ENCODE assay signal across 22 cellular contexts in the genomic region with DNA sequence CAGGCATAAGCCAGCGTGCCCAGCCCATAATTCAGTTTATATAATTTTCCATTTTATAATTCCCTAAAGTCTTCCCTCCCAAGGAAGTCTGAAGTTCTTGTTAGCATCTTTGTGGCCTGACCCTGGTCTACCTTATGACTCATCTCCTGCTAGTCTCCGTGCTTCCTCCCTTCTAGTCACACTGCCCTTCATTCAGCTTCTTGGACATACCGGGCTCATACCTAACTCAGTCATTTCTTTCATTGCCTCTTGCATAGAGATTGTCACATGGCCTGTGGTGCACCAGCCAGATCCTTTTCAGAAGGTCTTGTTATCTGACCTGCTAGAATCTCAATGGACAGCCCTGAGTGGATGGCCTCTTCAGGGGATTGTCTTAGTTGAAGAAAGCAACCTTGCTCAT. TPM values are rescaled to one million over a fixed set of nuclear protein-coding genes. Genes with fewer than 3 reads are reported as not detected.
DNase-seq lines count a peak whose midpoint lies in the region; ATAC-seq and TF ChIP-seq lines count a peak whose summit lies in the region.
"Had no signal": no experiment of that assay in that cellular context is flagged by ENCODE, and none has a peak within 500 bp of the region (broad histone marks: within the 10 kb centered on the region; RNA-seq: fewer than 3 reads in every experiment).

No MANE protein-coding gene starts in this region.

- intact Hi-C loops in MCF 10A (cut with micrococcal nuclease), result no loop called here
- intact Hi-C loops in breast epithelium (cut with DNase I; ENCODE audit: low total_unique reads), result no loop called here
- intact Hi-C loops in testis (cut with DNase I; ENCODE audit: low total_unique reads), result loop anchor here (10.0 kb wide), 1 partner anchor 58 kb away; no protein-coding TSS in a partner anchor

- H3K36me3 Mint-ChIP-seq in MCF 10A (ENCODE audit: insufficient read depth, unreplicated experiment), result no peaks in the 10 kb centered on the region
- H3K36me3 Mint-ChIP-seq: CD14-positive monocyte, IgD-negative memory B cell, type B pancreatic cell had no signal

- H3K4me1 Mint-ChIP-seq in MCF 10A (ENCODE audit: insufficient read depth, unreplicated experiment), result peaks cover 5% of the 10 kb centered on the region
- H3K4me1 Mint-ChIP-seq: IgD-negative memory B cell, neural crest cell had no signal

- TF ChIP-seq CTCF in MCF 10A (IDR thresholded peaks at IDR 0.05; ENCODE audit: unreplicated experiment), result no peak
- TF ChIP-seq CTCF in breast epithelium (IDR thresholded peaks at IDR 0.05), result no peak
- no peak for TF ChIP-seq CTCF in fibroblast of the aortic adventitia (IDR thresholded peaks at IDR 0.05; ENCODE audit: insufficient read depth, low read length)
- TF ChIP-seq CTCF in testis (IDR thresholded peaks at IDR 0.05), result no peak

- DNase-seq in MCF 10A (ENCODE audit: unreplicated experiment) (peak; percentile 25), breast epithelium (ENCODE audit: low spot score in 2 of 2) (no peak), fibroblast of the aortic adventitia (ENCODE audit: low read depth) (peak; percentile 26), testis (no peak), cerebellar nuclear complex (lab: John Stamatoyannopoulos, UW) (no peak)
- no peak for DNase-seq in activated CD8-positive, alpha-beta memory T cell treated with anti-CD3 and anti-CD28 coated beads, Interleukin-2, amount 50 U/mL, for 4 hours
- DNase-seq: activated CD4-positive, alpha-beta T cell treated with anti-CD3 and anti-CD28 coated beads, Interleukin-2, amount 10 ng/mL, durations not matched to agents 24 days and 14 days; activated CD8-positive, alpha-beta memory T cell treated with anti-CD3 and anti-CD28 coated beads, Interleukin-2, amount 50 U/mL, for 48 hours; DMS79 treated with DMSO at 0.1 percent for 48 hours; erythroblast; hypothalamus; midbrain; NCI-H1417 had no signal

- H3K27ac Mint-ChIP-seq in MCF 10A (ENCODE audit: low read depth, unreplicated experiment), result no peak overlapping the region
- H3K27ac Mint-ChIP-seq: activated CD4-positive, alpha-beta T cell treated with anti-CD3 and anti-CD28 coated beads, Interleukin-2, amount 10 ng/mL, durations not matched to agents 24 days and 14 days; CD14-positive monocyte; dendritic cell treated with granulocyte-macrophage colony-stimulating factor and Interleukin-4, amounts not matched to agents 40 ng/mL and 50 ng/mL, for 4 days; IgD-negative memory B cell; stimulated activated naive CD8-positive, alpha-beta T cell treated with anti-CD3 and anti-CD28 coated beads, Interleukin-15, Interleukin-2, amounts not matched to agents 100 ng/mL and 50 ng/mL, for 24 hours; type B pancreatic cell had no signal

- ATAC-seq in SK-N-SH treated with all-trans-retinoic acid at 6 μM for 48 hours (peak; percentile 18; the same call in 1 of the 3 replicates), HG02678 (IDR thresholded peaks at IDR 0.05; ENCODE audit: unreplicated experiment) (no peak)

- no peaks in the 10 kb centered on the region for H3K27me3 Mint-ChIP-seq in MCF 10A (ENCODE audit: insufficient read depth, unreplicated experiment)
- H3K27me3 Mint-ChIP-seq: dendritic cell treated with granulocyte-macrophage colony-stimulating factor and Interleukin-4, amounts not matched to agents 40 ng/mL and 50 ng/mL, for 4 days; type B pancreatic cell had no signal

- H3K27ac ChIP-seq in breast epithelium (no peak overlapping the region), testis (no peak overlapping the region)
- H3K27ac ChIP-seq: right atrium auricular region had no signal

- 89 to 96% methylated on average over 3 of the region's 3 CpGs for WGBS in testis, 2 donors

- POLR2A ChIA-PET in MCF 10A (lab: Yijun Ruan, JAX), result interaction anchor here (0.6 kb wide), 1 partner anchor 10 kb away, joined by 4 read pairs; no protein-coding TSS in a partner anchor

- H3K4me1 ChIP-seq in breast epithelium (no peaks in the 10 kb centered on the region), testis (no peaks in the 10 kb centered on the region)
- H3K4me1 ChIP-seq: right atrium auricular region had no signal

- BruUV-seq in MCF 10A (replicated peaks; lab: Mats Ljungman, UMichigan), result no TSS peak

- CTCF ChIA-PET in MCF 10A (lab: Yijun Ruan, JAX), result no interaction called here

- H3K4me3 Mint-ChIP-seq in MCF 10A (ENCODE audit: unreplicated experiment), result no peak overlapping the region
- H3K4me3 Mint-ChIP-seq: activated CD4-positive, alpha-beta T cell treated with anti-CD3 and anti-CD28 coated beads, Interleukin-2, amount 10 ng/mL, durations not matched to agents 24 days and 14 days; CD14-positive monocyte; dendritic cell treated with granulocyte-macrophage colony-stimulating factor and Interleukin-4, amounts not matched to agents 40 ng/mL and 50 ng/mL, for 4 days; IgD-negative memory B cell; neural crest cell; stimulated activated naive CD8-positive, alpha-beta T cell treated with anti-CD3 and anti-CD28 coated beads, Interleukin-15, Interleukin-2, amounts not matched to agents 100 ng/mL and 50 ng/mL, for 24 hours; type B pancreatic cell had no signal

- no peaks in the 10 kb centered on the region for H3K9me3 ChIP-seq in breast epithelium
- H3K9me3 ChIP-seq in testis, result no peaks in the 10 kb centered on the region
- H3K9me3 ChIP-seq: right atrium auricular region had no signal

- TF ChIP-seq POLR2A in breast epithelium (IDR thresholded peaks at IDR 0.05) (no peak), testis (IDR thresholded peaks at IDR 0.05) (no peak)

- H3K4me3 ChIP-seq in breast epithelium (no peak overlapping the region), fibroblast of the aortic adventitia (ENCODE audit: low read depth, low read length) (no peak overlapping the region), testis (no peak overlapping the region)
- H3K4me3 ChIP-seq: right atrium auricular region had no signal

- H3K36me3 ChIP-seq in breast epithelium (no peaks in the 10 kb centered on the region), testis (ENCODE audit: low read depth, missing control alignments) (no peaks in the 10 kb centered on the region)
- H3K36me3 ChIP-seq: right atrium auricular region had no signal

- H3K9me3 Mint-ChIP-seq in MCF 10A (ENCODE audit: unreplicated experiment), result no peaks in the 10 kb centered on the region
- H3K9me3 Mint-ChIP-seq: activated CD4-positive, alpha-beta T cell treated with anti-CD3 and anti-CD28 coated beads, Interleukin-2, amount 10 ng/mL, durations not matched to agents 24 days and 14 days; dendritic cell treated with granulocyte-macrophage colony-stimulating factor and Interleukin-4, amounts not matched to agents 40 ng/mL and 50 ng/mL, for 4 days; stimulated activated naive CD8-positive, alpha-beta T cell treated with anti-CD3 and anti-CD28 coated beads, Interleukin-15, Interleukin-2, amounts not matched to agents 100 ng/mL and 50 ng/mL, for 24 hours; type B pancreatic cell had no signal

- H3K27me3 ChIP-seq in breast epithelium (no peaks in the 10 kb centered on the region), testis (no peaks in the 10 kb centered on the region)
- H3K27me3 ChIP-seq: right atrium auricular region had no signal

TF ChIP-seq in SK-N-SH treated with all-trans-retinoic acid at 6 μM for 48 hours, 23 proteins besides CTCF, POLR2A, EP300 and RAD21:
- no peak for TF ChIP-seq ARNTL (CRISPR knock-in tag; IDR thresholded peaks at IDR 0.05; ENCODE audit: borderline replicate concordance, low read depth)
- no peak for TF ChIP-seq ZFP30 (CRISPR knock-in tag; IDR thresholded peaks at IDR 0.05)
- no peak for TF ChIP-seq ISL1 (CRISPR knock-in tag; IDR thresholded peaks at IDR 0.05)
- TF ChIP-seq, protein P1, sequence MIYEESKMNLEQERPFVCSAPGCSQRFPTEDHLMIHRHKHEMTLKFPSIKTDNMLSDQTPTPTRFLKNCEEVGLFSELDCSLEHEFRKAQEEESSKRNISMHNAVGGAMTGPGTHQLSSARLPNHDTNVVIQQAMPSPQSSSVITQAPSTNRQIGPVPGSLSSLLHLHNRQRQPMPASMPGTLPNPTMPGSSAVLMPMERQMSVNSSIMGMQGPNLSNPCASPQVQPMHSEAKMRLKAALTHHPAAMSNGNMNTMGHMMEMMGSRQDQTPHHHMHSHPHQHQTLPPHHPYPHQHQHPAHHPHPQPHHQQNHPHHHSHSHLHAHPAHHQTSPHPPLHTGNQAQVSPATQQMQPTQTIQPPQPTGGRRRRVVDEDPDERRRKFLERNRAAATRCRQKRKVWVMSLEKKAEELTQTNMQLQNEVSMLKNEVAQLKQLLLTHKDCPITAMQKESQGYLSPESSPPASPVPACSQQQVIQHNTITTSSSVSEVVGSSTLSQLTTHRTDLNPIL (CRISPR knock-in tag; IDR thresholded peaks at IDR 0.05; ENCODE audit: low read depth), result no peak
- no peak for TF ChIP-seq ZNF565 (CRISPR knock-in tag; conservative IDR thresholded peaks at IDR 0.05; ENCODE audit: low read depth)
- no peak for TF ChIP-seq SNAI2 (CRISPR knock-in tag; IDR thresholded peaks at IDR 0.05)
- TF ChIP-seq ZC3H10 (CRISPR knock-in tag; IDR thresholded peaks at IDR 0.05), result no peak
- no peak for TF ChIP-seq ZFP3 (CRISPR knock-in tag; IDR thresholded peaks at IDR 0.05)
- TF ChIP-seq PPARA (CRISPR knock-in tag; IDR thresholded peaks at IDR 0.05; ENCODE audit: borderline replicate concordance), result no peak
- no peak for TF ChIP-seq CSDC2 (CRISPR knock-in tag; IDR thresholded peaks at IDR 0.05)
- TF ChIP-seq GLIS3 (CRISPR knock-in tag; IDR thresholded peaks at IDR 0.05), result no peak
- TF ChIP-seq RARB (CRISPR knock-in tag; IDR thresholded peaks at IDR 0.05), result no peak
- TF ChIP-seq TCF4 (CRISPR knock-in tag; IDR thresholded peaks at IDR 0.05; ENCODE audit: borderline replicate concordance), result no peak
- no peak for TF ChIP-seq ZNF70 (CRISPR knock-in tag; IDR thresholded peaks at IDR 0.05)
- no peak for TF ChIP-seq ZNF8 (CRISPR knock-in tag; IDR thresholded peaks at IDR 0.05)
- no peak for TF ChIP-seq OSR1 (CRISPR knock-in tag; IDR thresholded peaks at IDR 0.05)

RNA-seq across cellular contexts. Expression of a gene that starts 22.8 kb away (rescaled TPM):
- total RNA-seq in MCF 10A (2022), result 0.89 and 1.7 TPM in 2 replicates
- total RNA-seq in breast epithelium, result 10 to 100 TPM in 2 of 3 donors, 1 to 10 TPM in 1; 5.0 to 16.8 (median 11.1) TPM
- 3.1 and 4.6 TPM in 2 replicates for total RNA-seq in fibroblast of the aortic adventitia (ENCODE audit: low replicate concordance)
- 10 to 100 TPM; 18.8 to 21.2 TPM for total RNA-seq in testis
- 7.6 TPM for polyA plus RNA-seq in testis (ENCODE audit: insufficient read depth, low read depth, low replicate concordance)

Comparison
In these comparisons a context has a peak if more than half of its experiments do, and no peak if none do; other contexts are left out.
1. DNase-seq: peak in MCF 10A (single experiment) and fibroblast of the aortic adventitia (single experiment); none in breast epithelium (0 of 2), testis (single experiment), cerebellar nuclear complex (0 of 2) and activated CD8-positive, alpha-beta memory T cell treated with anti-CD3 and anti-CD28 coated beads, Interleukin-2, amount 50 U/mL, for 4 hours (single experiment).